2 cellular contexts compared by ENCODE assay signal in the genomic region with DNA sequence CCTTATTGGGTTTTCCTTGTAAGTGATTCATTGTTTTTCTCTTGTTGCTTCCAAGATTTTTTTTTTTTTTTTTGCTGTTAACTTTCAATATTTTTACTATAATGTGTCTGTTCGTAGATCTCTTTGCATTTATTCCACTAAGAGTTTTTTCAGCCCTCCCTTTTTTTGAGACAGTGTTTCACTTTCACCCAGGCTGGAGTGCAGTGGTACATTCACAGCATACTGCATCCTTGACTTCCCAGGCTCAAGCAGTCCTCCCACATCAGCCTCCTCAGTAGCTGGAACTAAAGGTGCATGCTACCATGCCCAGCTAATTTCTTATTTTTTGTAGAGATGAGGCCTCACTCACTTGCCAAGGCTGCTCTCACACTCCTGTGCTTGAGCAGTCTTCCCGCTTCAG.
TF ChIP-seq lines count a peak whose summit lies in the region.

No MANE protein-coding gene starts in this region.

TF ChIP-seq in GM23338, 12 proteins besides CTCF, POLR2A, EP300 and RAD21 (continued from another document):
- no peak for TF ChIP-seq POLR2AphosphoS5 (IDR thresholded peaks at IDR 0.05; ENCODE audit: low read depth)
- TF ChIP-seq, protein P1, sequence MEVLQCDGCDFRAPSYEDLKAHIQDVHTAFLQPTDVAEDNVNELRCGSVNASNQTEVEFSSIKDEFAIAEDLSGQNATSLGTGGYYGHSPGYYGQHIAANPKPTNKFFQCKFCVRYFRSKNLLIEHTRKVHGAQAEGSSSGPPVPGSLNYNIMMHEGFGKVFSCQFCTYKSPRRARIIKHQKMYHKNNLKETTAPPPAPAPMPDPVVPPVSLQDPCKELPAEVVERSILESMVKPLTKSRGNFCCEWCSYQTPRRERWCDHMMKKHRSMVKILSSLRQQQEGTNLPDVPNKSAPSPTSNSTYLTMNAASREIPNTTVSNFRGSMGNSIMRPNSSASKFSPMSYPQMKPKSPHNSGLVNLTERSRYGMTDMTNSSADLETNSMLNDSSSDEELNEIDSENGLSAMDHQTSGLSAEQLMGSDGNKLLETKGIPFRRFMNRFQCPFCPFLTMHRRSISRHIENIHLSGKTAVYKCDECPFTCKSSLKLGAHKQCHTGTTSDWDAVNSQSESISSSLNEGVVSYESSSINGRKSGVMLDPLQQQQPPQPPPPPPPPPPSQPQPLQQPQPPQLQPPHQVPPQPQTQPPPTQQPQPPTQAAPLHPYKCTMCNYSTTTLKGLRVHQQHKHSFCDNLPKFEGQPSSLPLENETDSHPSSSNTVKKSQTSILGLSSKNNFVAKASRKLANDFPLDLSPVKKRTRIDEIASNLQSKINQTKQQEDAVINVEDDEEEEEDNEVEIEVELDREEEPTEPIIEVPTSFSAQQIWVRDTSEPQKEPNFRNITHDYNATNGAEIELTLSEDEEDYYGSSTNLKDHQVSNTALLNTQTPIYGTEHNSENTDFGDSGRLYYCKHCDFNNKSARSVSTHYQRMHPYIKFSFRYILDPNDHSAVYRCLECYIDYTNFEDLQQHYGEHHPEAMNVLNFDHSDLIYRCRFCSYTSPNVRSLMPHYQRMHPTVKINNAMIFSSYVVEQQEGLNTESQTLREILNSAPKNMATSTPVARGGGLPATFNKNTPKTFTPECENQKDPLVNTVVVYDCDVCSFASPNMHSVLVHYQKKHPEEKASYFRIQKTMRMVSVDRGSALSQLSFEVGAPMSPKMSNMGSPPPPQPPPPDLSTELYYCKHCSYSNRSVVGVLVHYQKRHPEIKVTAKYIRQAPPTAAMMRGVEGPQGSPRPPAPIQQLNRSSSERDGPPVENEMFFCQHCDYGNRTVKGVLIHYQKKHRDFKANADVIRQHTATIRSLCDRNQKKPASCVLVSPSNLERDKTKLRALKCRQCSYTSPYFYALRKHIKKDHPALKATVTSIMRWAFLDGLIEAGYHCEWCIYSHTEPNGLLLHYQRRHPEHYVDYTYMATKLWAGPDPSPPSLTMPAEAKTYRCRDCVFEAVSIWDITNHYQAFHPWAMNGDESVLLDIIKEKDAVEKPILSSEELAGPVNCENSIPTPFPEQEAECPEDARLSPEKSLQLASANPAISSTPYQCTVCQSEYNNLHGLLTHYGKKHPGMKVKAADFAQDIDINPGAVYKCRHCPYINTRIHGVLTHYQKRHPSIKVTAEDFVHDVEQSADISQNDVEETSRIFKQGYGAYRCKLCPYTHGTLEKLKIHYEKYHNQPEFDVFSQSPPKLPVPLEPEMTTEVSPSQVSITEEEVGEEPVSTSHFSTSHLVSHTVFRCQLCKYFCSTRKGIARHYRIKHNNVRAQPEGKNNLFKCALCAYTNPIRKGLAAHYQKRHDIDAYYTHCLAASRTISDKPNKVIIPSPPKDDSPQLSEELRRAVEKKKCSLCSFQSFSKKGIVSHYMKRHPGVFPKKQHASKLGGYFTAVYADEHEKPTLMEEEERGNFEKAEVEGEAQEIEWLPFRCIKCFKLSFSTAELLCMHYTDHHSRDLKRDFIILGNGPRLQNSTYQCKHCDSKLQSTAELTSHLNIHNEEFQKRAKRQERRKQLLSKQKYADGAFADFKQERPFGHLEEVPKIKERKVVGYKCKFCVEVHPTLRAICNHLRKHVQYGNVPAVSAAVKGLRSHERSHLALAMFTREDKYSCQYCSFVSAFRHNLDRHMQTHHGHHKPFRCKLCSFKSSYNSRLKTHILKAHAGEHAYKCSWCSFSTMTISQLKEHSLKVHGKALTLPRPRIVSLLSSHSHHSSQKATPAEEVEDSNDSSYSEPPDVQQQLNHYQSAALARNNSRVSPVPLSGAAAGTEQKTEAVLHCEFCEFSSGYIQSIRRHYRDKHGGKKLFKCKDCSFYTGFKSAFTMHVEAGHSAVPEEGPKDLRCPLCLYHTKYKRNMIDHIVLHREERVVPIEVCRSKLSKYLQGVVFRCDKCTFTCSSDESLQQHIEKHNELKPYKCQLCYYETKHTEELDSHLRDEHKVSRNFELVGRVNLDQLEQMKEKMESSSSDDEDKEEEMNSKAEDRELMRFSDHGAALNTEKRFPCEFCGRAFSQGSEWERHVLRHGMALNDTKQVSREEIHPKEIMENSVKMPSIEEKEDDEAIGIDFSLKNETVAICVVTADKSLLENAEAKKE (CRISPR knock-in tag; IDR thresholded peaks at IDR 0.05) = no peak
- TF ChIP-seq, protein P2, sequence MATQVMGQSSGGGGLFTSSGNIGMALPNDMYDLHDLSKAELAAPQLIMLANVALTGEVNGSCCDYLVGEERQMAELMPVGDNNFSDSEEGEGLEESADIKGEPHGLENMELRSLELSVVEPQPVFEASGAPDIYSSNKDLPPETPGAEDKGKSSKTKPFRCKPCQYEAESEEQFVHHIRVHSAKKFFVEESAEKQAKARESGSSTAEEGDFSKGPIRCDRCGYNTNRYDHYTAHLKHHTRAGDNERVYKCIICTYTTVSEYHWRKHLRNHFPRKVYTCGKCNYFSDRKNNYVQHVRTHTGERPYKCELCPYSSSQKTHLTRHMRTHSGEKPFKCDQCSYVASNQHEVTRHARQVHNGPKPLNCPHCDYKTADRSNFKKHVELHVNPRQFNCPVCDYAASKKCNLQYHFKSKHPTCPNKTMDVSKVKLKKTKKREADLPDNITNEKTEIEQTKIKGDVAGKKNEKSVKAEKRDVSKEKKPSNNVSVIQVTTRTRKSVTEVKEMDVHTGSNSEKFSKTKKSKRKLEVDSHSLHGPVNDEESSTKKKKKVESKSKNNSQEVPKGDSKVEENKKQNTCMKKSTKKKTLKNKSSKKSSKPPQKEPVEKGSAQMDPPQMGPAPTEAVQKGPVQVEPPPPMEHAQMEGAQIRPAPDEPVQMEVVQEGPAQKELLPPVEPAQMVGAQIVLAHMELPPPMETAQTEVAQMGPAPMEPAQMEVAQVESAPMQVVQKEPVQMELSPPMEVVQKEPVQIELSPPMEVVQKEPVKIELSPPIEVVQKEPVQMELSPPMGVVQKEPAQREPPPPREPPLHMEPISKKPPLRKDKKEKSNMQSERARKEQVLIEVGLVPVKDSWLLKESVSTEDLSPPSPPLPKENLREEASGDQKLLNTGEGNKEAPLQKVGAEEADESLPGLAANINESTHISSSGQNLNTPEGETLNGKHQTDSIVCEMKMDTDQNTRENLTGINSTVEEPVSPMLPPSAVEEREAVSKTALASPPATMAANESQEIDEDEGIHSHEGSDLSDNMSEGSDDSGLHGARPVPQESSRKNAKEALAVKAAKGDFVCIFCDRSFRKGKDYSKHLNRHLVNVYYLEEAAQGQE (IDR thresholded peaks at IDR 0.05; ENCODE audit: unreplicated experiment) = no peak
- no peak for TF ChIP-seq NANOG (IDR thresholded peaks at IDR 0.05; ENCODE audit: borderline replicate concordance)
- no peak for TF ChIP-seq STAT1 (IDR thresholded peaks at IDR 0.05; ENCODE audit: unreplicated experiment)
- TF ChIP-seq JUNB (IDR thresholded peaks at IDR 0.05; ENCODE audit: unreplicated experiment) = no peak
- TF ChIP-seq EZH2phosphoT487 (IDR thresholded peaks at IDR 0.05; ENCODE audit: unreplicated experiment) = no peak
- no peak for TF ChIP-seq EZH2 (IDR thresholded peaks at IDR 0.05; ENCODE audit: low read depth, unreplicated experiment)

TF ChIP-seq in IMR-90, 13 proteins besides CTCF, POLR2A, EP300 and RAD21 (continued from another document):
- TF ChIP-seq, protein P3, sequence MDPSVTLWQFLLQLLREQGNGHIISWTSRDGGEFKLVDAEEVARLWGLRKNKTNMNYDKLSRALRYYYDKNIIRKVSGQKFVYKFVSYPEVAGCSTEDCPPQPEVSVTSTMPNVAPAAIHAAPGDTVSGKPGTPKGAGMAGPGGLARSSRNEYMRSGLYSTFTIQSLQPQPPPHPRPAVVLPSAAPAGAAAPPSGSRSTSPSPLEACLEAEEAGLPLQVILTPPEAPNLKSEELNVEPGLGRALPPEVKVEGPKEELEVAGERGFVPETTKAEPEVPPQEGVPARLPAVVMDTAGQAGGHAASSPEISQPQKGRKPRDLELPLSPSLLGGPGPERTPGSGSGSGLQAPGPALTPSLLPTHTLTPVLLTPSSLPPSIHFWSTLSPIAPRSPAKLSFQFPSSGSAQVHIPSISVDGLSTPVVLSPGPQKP (IDR thresholded peaks at IDR 0.05; ENCODE audit: borderline replicate concordance, low read depth, low read length) = no peak
